14 cellular contexts compared by ENCODE assay signal in genomic region chr1:91700771-91701493, GRCh38.
DNase-seq lines count a peak whose midpoint lies in the region; ATAC-seq and TF ChIP-seq lines count a peak whose summit lies in the region.
"Had no signal": no experiment of that assay in that cellular context is flagged by ENCODE, and none has a peak within 500 bp of the region (broad histone marks: within the 10 kb centered on the region; RNA-seq: fewer than 3 reads in every experiment).

No MANE protein-coding gene starts in this region.

- no peaks in the 10 kb centered on the region for H3K27me3 ChIP-seq in tibial artery
- H3K27me3 ChIP-seq: foreskin keratinocyte had no signal

- H3K4me3 ChIP-seq in foreskin fibroblast (ENCODE audit: low read depth in 1 of 2, low read length in 2 of 2), result no peak overlapping the region
- no peak overlapping the region for H3K4me3 ChIP-seq in tibial artery
- H3K4me3 ChIP-seq: coronary artery had no signal

- intact Hi-C loops in tibial artery (cut with DNase I; ENCODE audit: low total_unique reads), result no loop called here

- H3K27ac Mint-ChIP-seq in stimulated activated effector memory CD8-positive, alpha-beta T cell treated with anti-CD3 and anti-CD28 coated beads, Interleukin-12 subunit alpha, Interleukin-12 subunit beta, amount 100 ng/mL, for 72 hours, result peak overlapping the region; percentile 52
- H3K27ac Mint-ChIP-seq: activated naive CD8-positive, alpha-beta T cell; IgD-negative memory B cell had no signal

- TF ChIP-seq CTCF in foreskin fibroblast (IDR thresholded peaks at IDR 0.05; ENCODE audit: low read depth, low read length), result no peak
- no peak for TF ChIP-seq CTCF in tibial artery (IDR thresholded peaks at IDR 0.05)

- peaks cover 56% of the 10 kb centered on the region for H3K4me1 Mint-ChIP-seq in stimulated activated effector memory CD8-positive, alpha-beta T cell treated with anti-CD3 and anti-CD28 coated beads, Interleukin-12 subunit alpha, Interleukin-12 subunit beta, amount 100 ng/mL, for 72 hours

- no peak overlapping the region for H3K4me3 Mint-ChIP-seq in stimulated activated effector memory CD8-positive, alpha-beta T cell treated with anti-CD3 and anti-CD28 coated beads, Interleukin-12 subunit alpha, Interleukin-12 subunit beta, amount 100 ng/mL, for 72 hours
- H3K4me3 Mint-ChIP-seq: activated naive CD8-positive, alpha-beta T cell; CD4-positive, alpha-beta memory T cell; IgD-negative memory B cell had no signal

- peaks cover 67% of the 10 kb centered on the region for H3K36me3 Mint-ChIP-seq in stimulated activated effector memory CD8-positive, alpha-beta T cell treated with anti-CD3 and anti-CD28 coated beads, Interleukin-12 subunit alpha, Interleukin-12 subunit beta, amount 100 ng/mL, for 72 hours

- no peak overlapping the region for H3K27ac ChIP-seq in tibial artery
- H3K27ac ChIP-seq: foreskin keratinocyte had no signal

- no peaks in the 10 kb centered on the region for H3K9me3 Mint-ChIP-seq in stimulated activated effector memory CD8-positive, alpha-beta T cell treated with anti-CD3 and anti-CD28 coated beads, Interleukin-12 subunit alpha, Interleukin-12 subunit beta, amount 100 ng/mL, for 72 hours
- H3K9me3 Mint-ChIP-seq: IgD-negative memory B cell had no signal

- H3K36me3 ChIP-seq in tibial artery, result peaks cover 0 to 4% (median 2%) of the 10 kb centered on the region in 3 donors

- ATAC-seq in stimulated activated effector memory CD8-positive, alpha-beta T cell treated with anti-CD3 and anti-CD28 coated beads, Interleukin-12 subunit alpha, Interleukin-12 subunit beta, amount 100 ng/mL, for 72 hours, result no peak
- ATAC-seq in GM21723 (IDR thresholded peaks at IDR 0.05; ENCODE audit: unreplicated experiment), result no peak
- ATAC-seq: foreskin keratinocyte, SK-N-SH treated with all-trans-retinoic acid at 6 μM for 48 hours had no signal

- peak; percentile 52 for DNase-seq in GM03348 (ENCODE audit: low spot score)
- peak; percentile 45 for DNase-seq in amniotic stem cell (lab: John Stamatoyannopoulos, UW)
- DNase-seq in foreskin fibroblast, result peak; percentile 46 to 66
- peak in 1 of 2 donors; percentile 7 for DNase-seq in stimulated activated effector memory CD8-positive, alpha-beta T cell treated with anti-CD3 and anti-CD28 coated beads, Interleukin-12 subunit alpha, Interleukin-12 subunit beta, amount 100 ng/mL, for 72 hours (ENCODE audit: low spot score in 2 of 2)
- DNase-seq in NCI-H524 (lab: John Stamatoyannopoulos, UW), result no peak
- DNase-seq in COLO829 (ENCODE audit: low spot score), result no peak
- DNase-seq in tibial artery, result no peak
- DNase-seq: CD4-positive, alpha-beta memory T cell had no signal

- H3K9me3 ChIP-seq in tibial artery, result no peaks in the 10 kb centered on the region

- peaks cover 0 to 19% (median 2%) of the 10 kb centered on the region in 4 donors for H3K4me1 ChIP-seq in tibial artery
- H3K4me1 ChIP-seq: foreskin keratinocyte had no signal

Comparison
In these comparisons a context has a peak if more than half of its experiments do, and no peak if none do; other contexts are left out.
1. DNase-seq: peak in GM03348 (single experiment), amniotic stem cell (single experiment) and foreskin fibroblast (2 of 2); none in NCI-H524 (0 of 2), COLO829 (single experiment) and tibial artery (0 of 2).